Comparison of ENCODE assay signal across 8 cellular contexts in the genomic region with DNA sequence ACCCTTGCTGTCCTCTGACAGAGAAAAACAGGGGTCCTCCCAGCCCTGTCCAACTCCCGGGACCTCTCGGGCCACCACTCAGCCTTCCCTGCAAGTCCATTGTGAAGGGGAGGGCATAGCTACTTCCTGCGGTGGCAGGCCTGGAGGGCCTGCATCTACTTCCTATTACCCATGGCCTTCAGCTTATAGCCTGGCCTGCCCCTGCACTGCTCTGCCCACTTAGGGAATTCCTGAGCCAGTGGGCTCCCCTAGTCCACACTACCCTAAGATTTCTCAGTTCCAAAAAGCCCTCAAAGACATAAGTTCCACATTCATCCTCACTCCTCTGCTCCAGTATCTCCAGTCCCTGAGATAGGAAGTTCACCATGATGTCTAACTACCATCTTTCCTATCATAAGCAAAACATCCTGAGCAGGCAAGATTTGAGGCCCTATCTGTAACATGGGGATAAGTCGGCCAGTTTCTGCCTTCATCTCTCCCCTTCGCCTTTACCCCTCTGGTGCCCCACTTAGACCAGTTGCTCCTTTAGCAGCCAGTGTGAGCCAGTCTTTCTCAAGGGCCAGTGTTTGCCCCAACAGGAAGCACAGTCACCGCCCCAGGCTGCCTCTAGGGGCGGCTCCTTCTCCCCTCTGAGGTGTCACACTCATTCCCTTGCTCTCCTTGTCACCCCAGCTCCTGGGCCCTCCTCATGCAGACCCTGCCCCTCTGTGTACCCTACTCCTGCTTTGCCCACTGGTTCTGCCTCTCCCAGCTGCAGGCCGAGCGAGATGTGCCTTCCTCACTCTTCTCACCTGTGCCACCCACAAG. TPM values are rescaled to one million over a fixed set of nuclear protein-coding genes. Genes with fewer than 3 reads are reported as not detected.
DNase-seq lines count a peak whose midpoint lies in the region; ATAC-seq, FAIRE-seq and TF ChIP-seq lines count a peak whose summit lies in the region.

No MANE protein-coding gene starts in this region.

- no peak overlapping the region for H2BK5ac ChIP-seq in mesendoderm (ENCODE audit: low read length)

- no peak overlapping the region for H2BK15ac ChIP-seq in mesendoderm (replicated peaks; ENCODE audit: low read depth)

- H3K4me2 ChIP-seq in K562 (ENCODE audit: insufficient read depth, low read length), result peak overlapping the region; percentile 28
- no peak overlapping the region for H3K4me2 ChIP-seq in mesendoderm (ENCODE audit: low read length)

- H3K9me1 ChIP-seq in K562 (ENCODE audit: control insufficient read depth, insufficient read depth, low read length), result peaks cover 6% of the 10 kb centered on the region

- H3K79me2 ChIP-seq in K562 (ENCODE audit: control insufficient read depth, insufficient read depth, low read length), result peaks cover 100% of the 10 kb centered on the region
- H3K79me2 ChIP-seq in mesendoderm (ENCODE audit: control insufficient read depth, insufficient read depth, low read length), result peaks cover 88% of the 10 kb centered on the region

- no peak overlapping the region for H2BK120ac ChIP-seq in mesendoderm (ENCODE audit: low read depth, low read length)

- TF ChIP-seq RAD21 in K562 (CRISPR knock-in tag; conservative IDR thresholded peaks at IDR 0.05 in 1 of 2, IDR thresholded peaks at IDR 0.05 in 1 of 2), result 0 out of 4 replicates have a peak, but pooled peaks of 1 of the 2 experiments have one; percentile 3

- H3K9ac ChIP-seq in K562 (ENCODE audit: insufficient read depth in 1 of 2, low read depth in 2 of 2, low read length in 2 of 2) (peak overlapping the region; percentile 28 to 85; a peak in 3 of 4 replicates), mesendoderm (ENCODE audit: low read length) (no peak overlapping the region)

- no peak overlapping the region for H4K8ac ChIP-seq in mesendoderm (ENCODE audit: low read depth, low read length)

- in situ Hi-C loops in K562 (cut with MboI), result no loop called here

- H3K79me1 ChIP-seq in mesendoderm (ENCODE audit: low read length), result peaks cover 30% of the 10 kb centered on the region

- H3K36me3 ChIP-seq in K562 (ENCODE audit: control insufficient read depth, insufficient read depth, low read length) (peaks cover 58% of the 10 kb centered on the region; the same call in 2 of the 3 replicates), mesendoderm (ENCODE audit: control insufficient read depth, insufficient read depth, low read length) (no peaks in the 10 kb centered on the region)

- H4K5ac ChIP-seq in mesendoderm (ENCODE audit: low read length), result no peak overlapping the region

- H3K4me1 ChIP-seq in K562 (replicated peaks in 1 of 2; ENCODE audit: control insufficient read depth in 2 of 2, insufficient read depth in 2 of 2, low read length in 2 of 2) (peaks cover 55 to 64% of the 10 kb centered on the region in 2 experiments), mesendoderm (ENCODE audit: control insufficient read depth, low read depth, low read length) (peaks cover 36% of the 10 kb centered on the region)

- FAIRE-seq in GM18507 (lab: Jason Lieb, UNC), result peak; percentile 12
- FAIRE-seq in K562 (lab: Jason Lieb, UNC), result no peak

- no peak for TF ChIP-seq CTCF in RWPE1 (conservative IDR thresholded peaks at IDR 0.05; ENCODE audit: low read depth)
- TF ChIP-seq CTCF in K562 (IDR thresholded peaks at IDR 0.05 in 2 of 3, conservative IDR thresholded peaks at IDR 0.05 in 1 of 3; ENCODE audit: insufficient read depth in 2 of 3, low read depth in 1 of 3, low read length in 3 of 3), result peak; percentile 38 to 54 (median 50)

- H3K27me3 ChIP-seq in K562 (ENCODE audit: control insufficient read depth in 2 of 2, insufficient read depth in 2 of 2, low read length in 2 of 2) (no peaks in the 10 kb centered on the region), mesendoderm (ENCODE audit: insufficient read depth, low read length, poor library complexity) (no peaks in the 10 kb centered on the region)

- TF ChIP-seq POLR2A in K562 (conservative IDR thresholded peaks at IDR 0.05), result no peak

- intact Hi-C loops in K562 (cut with micrococcal nuclease), result no loop called here

- H3K18ac ChIP-seq in mesendoderm (ENCODE audit: low read length), result no peak overlapping the region

- 49% methylated on average over 9 of the region's 9 CpGs for WGBS in K562 (ENCODE audit: insufficient coverage, low coverage, missing lambda C conversion rate)
- WGBS in mesendoderm (ENCODE audit: extremely low coverage, insufficient coverage, low lambda C conversion rate), result no CpG with 5 or more reads among the region's 9 CpGs

- ATAC-seq in K562 (peak; percentile 60), HG02840 (IDR thresholded peaks at IDR 0.05; ENCODE audit: low FRiP score, unreplicated experiment) (no peak), GM19324 (IDR thresholded peaks at IDR 0.05; ENCODE audit: low FRiP score, unreplicated experiment) (no peak), GM19467 (IDR thresholded peaks at IDR 0.05; ENCODE audit: unreplicated experiment) (no peak)

- H2AFZ ChIP-seq in K562 (ENCODE audit: low read depth, low read length), result peak overlapping the region; percentile 20; the same call in 1 of the 2 replicates

- H3K9me3 ChIP-seq in K562 (replicated peaks; ENCODE audit: control insufficient read depth, insufficient read depth, low read depth, low read length), result no peaks in the 10 kb centered on the region

- no peak overlapping the region for H3K56ac ChIP-seq in mesendoderm (ENCODE audit: low read length)

- H3K4me3 ChIP-seq in K562 (no peak overlapping the region), mesendoderm (ENCODE audit: low read length) (no peak overlapping the region)

- peaks cover 8% of the 10 kb centered on the region; the same call in 1 of the 2 replicates for H4K20me1 ChIP-seq in K562 (replicated peaks; ENCODE audit: control insufficient read depth, insufficient read depth, low read length)

- DNase-seq in GM18507 (ENCODE audit: extremely low spot score, insufficient read length, low read depth) (no peak), RWPE1 (ENCODE audit: low spot score) (no peak), K562 (ENCODE audit: extremely low read depth in 1 of 4, low spot score in 3 of 4) (peak; percentile 56 to 65 (median 62)), mesendoderm (peak; percentile 49), NCI-H510A treated with DMSO at 0.1 percent for 48 hours (lab: John Stamatoyannopoulos, UW) (no peak)

- CTCF ChIA-PET in RWPE1 (lab: Yijun Ruan, JAX) (interaction anchor here (0.5 to 2.0 kb wide), 6 partner anchors 8 to 1475 kb away, joined by 3 to 10 read pairs (median 5); no protein-coding TSS in a partner anchor), K562 (lab: Yijun Ruan, JAX; ENCODE audit: low intra/inter-chr PET ratio) (no interaction called here)

- H3K4ac ChIP-seq in mesendoderm (ENCODE audit: low read depth, low read length), result no peak overlapping the region

- H2AK5ac ChIP-seq in mesendoderm (ENCODE audit: low read length), result no peak overlapping the region

- H3K27ac ChIP-seq in RWPE1 (peak overlapping the region; percentile 99), K562 (ENCODE audit: extremely low read depth, low read depth, low read length) (peak overlapping the region; percentile 50; the same call in 2 of the 3 replicates), mesendoderm (ENCODE audit: low read depth, low read length) (no peak overlapping the region)

- no TSS peak for BruUV-seq in K562 (replicated peaks; lab: Mats Ljungman, UMichigan)

- no peak overlapping the region for H3K23ac ChIP-seq in mesendoderm (ENCODE audit: low read length)

- no peak for TF ChIP-seq EP300 in K562 (IDR thresholded peaks at IDR 0.05; ENCODE audit: low read length)

- POLR2A ChIA-PET in RWPE1 (lab: Yijun Ruan, JAX; ENCODE audit: low non-redundant PET) (no interaction called here), K562 (lab: Yijun Ruan, JAX) (interaction anchor here (0.6 to 1.7 kb wide), 7 partner anchors 9 to 91 kb away, joined by 3 to 5 read pairs (median 4); no protein-coding TSS in a partner anchor)

RNA-seq across cellular contexts. Expression of a gene that starts 10.9 kb away (rescaled TPM):
- 123 and 300 TPM in 2 replicates for total RNA-seq in K562 (2011; cell fraction: chromatin; rRNA removed; ENCODE audit: low replicate concordance)
- total RNA-seq in K562 (2011; cell fraction: nucleolus; rRNA removed), result 143 and 147 TPM in 2 replicates
- 123 and 161 TPM in 2 replicates for total RNA-seq in K562 (2011; cell fraction: nucleoplasm; rRNA removed)
- total RNA-seq in K562 (2014; rRNA removed), result 38.4 and 57.4 TPM in 2 replicates
- total RNA-seq in K562 (2014; rRNA removed; fragmentation: Illumina TruSeq; extraction: Trizol), result 22.2 and 30.2 TPM in 2 replicates
- 26.7 and 28.2 TPM in 2 replicates for total RNA-seq in K562 (2015; rRNA removed; fragmentation: Illumina TruSeq; extraction: Trizol)
- total RNA-seq in K562 (2021), result 119 and 129 TPM in 2 replicates
- polyA plus RNA-seq in K562 (2011; rRNA removed), result 31.1 and 33.7 TPM in 2 replicates
- 20.6 and 43.9 TPM in 2 replicates for polyA plus RNA-seq in K562 (2011; cell fraction: cytosol; rRNA removed)
- 215 and 430 TPM in 2 replicates for polyA plus RNA-seq in K562 (2011; cell fraction: nucleus; rRNA removed)
- 67.8 and 112 TPM in 2 replicates for polyA plus RNA-seq in K562 (2012)
- polyA plus RNA-seq in K562 (2014; fragmentation: Illumina TruSeq; extraction: Trizol), result 71.9 and 82.7 TPM in 2 replicates
- 1 to 10 TPM; 2.5 to 3.8 TPM for polyA plus RNA-seq in K562 (2014; fragmentation: Nextera tagmentation; extraction: Ambion mirVana)
- polyA plus RNA-seq in K562 (2014; rRNA removed), result 78.0 and 82.7 TPM in 2 replicates
- 8.5 and 12.0 TPM in 2 replicates for polyA minus RNA-seq in K562 (2011; rRNA and poly(A)+ RNA removed)
- 28.2 and 32.6 TPM in 2 replicates for polyA minus RNA-seq in K562 (2011; cell fraction: cytosol; rRNA and poly(A)+ RNA removed)
- 41.2 and 50.1 TPM in 2 replicates for polyA minus RNA-seq in K562 (2011; cell fraction: nucleus; rRNA and poly(A)+ RNA removed)
- 50.1 TPM for polyA plus RNA-seq in mesendoderm (2013, experiment 1 of 2)
- 51.3 TPM for polyA plus RNA-seq in mesendoderm (2013, experiment 2 of 2)

RNA-seq across cellular contexts. Expression of a gene that starts 35.7 kb away (rescaled TPM):
- total RNA-seq in K562 (2011; cell fraction: chromatin; rRNA removed; ENCODE audit: low replicate concordance), result 18.5 and 36.8 TPM in 2 replicates
- total RNA-seq in K562 (2011; cell fraction: nucleolus; rRNA removed), result 31.2 and 31.5 TPM in 2 replicates
- total RNA-seq in K562 (2011; cell fraction: nucleoplasm; rRNA removed), result 45.5 and 69.2 TPM in 2 replicates
- total RNA-seq in K562 (2014; rRNA removed), result 16.3 and 25.4 TPM in 2 replicates
- total RNA-seq in K562 (2014; rRNA removed; fragmentation: Illumina TruSeq; extraction: Trizol), result 13.1 and 18.3 TPM in 2 replicates
- 16.1 and 16.2 TPM in 2 replicates for total RNA-seq in K562 (2015; rRNA removed; fragmentation: Illumina TruSeq; extraction: Trizol)
- 37.5 and 41.9 TPM in 2 replicates for total RNA-seq in K562 (2021)
- 10.7 and 15.7 TPM in 2 replicates for polyA plus RNA-seq in K562 (2011; rRNA removed)
- polyA plus RNA-seq in K562 (2011; cell fraction: cytosol; rRNA removed), result 16.7 and 26.0 TPM in 2 replicates
- polyA plus RNA-seq in K562 (2011; cell fraction: nucleus; rRNA removed), result 25.7 and 35.1 TPM in 2 replicates
- polyA plus RNA-seq in K562 (2012), result 22.2 and 44.4 TPM in 2 replicates
- 28.6 and 30.4 TPM in 2 replicates for polyA plus RNA-seq in K562 (2014; fragmentation: Illumina TruSeq; extraction: Trizol)
- 10 to 100 TPM; 23.5 to 26.9 TPM for polyA plus RNA-seq in K562 (2014; fragmentation: Nextera tagmentation; extraction: Ambion mirVana)
- 18.7 and 23.6 TPM in 2 replicates for polyA plus RNA-seq in K562 (2014; rRNA removed)
- polyA minus RNA-seq in K562 (2011; rRNA and poly(A)+ RNA removed), result 7.6 and 8.9 TPM in 2 replicates
- 14.8 and 17.6 TPM in 2 replicates for polyA minus RNA-seq in K562 (2011; cell fraction: cytosol; rRNA and poly(A)+ RNA removed)
- polyA minus RNA-seq in K562 (2011; cell fraction: nucleus; rRNA and poly(A)+ RNA removed), result 6.9 and 11.6 TPM in 2 replicates
- polyA plus RNA-seq in mesendoderm (2013, experiment 1 of 2), result 9.6 TPM
- 9.2 TPM for polyA plus RNA-seq in mesendoderm (2013, experiment 2 of 2)

RNA-seq across cellular contexts. Expression of a gene that starts 50.1 kb away (rescaled TPM):
- 1.5 and 4.3 TPM in 2 replicates for total RNA-seq in K562 (2011; cell fraction: chromatin; rRNA removed; ENCODE audit: low replicate concordance)
- 2.2 and 2.3 TPM in 2 replicates for total RNA-seq in K562 (2011; cell fraction: nucleolus; rRNA removed)
- total RNA-seq in K562 (2011; cell fraction: nucleoplasm; rRNA removed), result 1.7 and 2.3 TPM in 2 replicates
- total RNA-seq in K562 (2014; rRNA removed), result 0.45 and 0.78 TPM in 2 replicates
- total RNA-seq in K562 (2014; rRNA removed; fragmentation: Illumina TruSeq; extraction: Trizol), result 0.15 and 0.16 TPM in 2 replicates
- 0.15 and 0.33 TPM in 2 replicates for total RNA-seq in K562 (2015; rRNA removed; fragmentation: Illumina TruSeq; extraction: Trizol)
- total RNA-seq in K562 (2021), result 0.78 and 1.3 TPM in 2 replicates
- polyA plus RNA-seq in K562 (2011; rRNA removed), result 0.38 and 0.61 TPM in 2 replicates
- 0.49 and 0.50 TPM in 2 replicates for polyA plus RNA-seq in K562 (2011; cell fraction: cytosol; rRNA removed)
- polyA plus RNA-seq in K562 (2011; cell fraction: nucleus; rRNA removed), result 2.9 and 5.0 TPM in 2 replicates
- polyA plus RNA-seq in K562 (2012), result 0.76 and 2.1 TPM in 2 replicates
- polyA plus RNA-seq in K562 (2014; fragmentation: Illumina TruSeq; extraction: Trizol), result 0.37 and 0.43 TPM in 2 replicates
- under 1 TPM in 1 of 2 experiments, not detected in 1; 0.03 TPM for polyA plus RNA-seq in K562 (2014; fragmentation: Nextera tagmentation; extraction: Ambion mirVana)
- 0.44 and 1.1 TPM in 2 replicates for polyA plus RNA-seq in K562 (2014; rRNA removed)
- polyA minus RNA-seq in K562 (2011; rRNA and poly(A)+ RNA removed), result 0.60 and 0.78 TPM in 2 replicates
- polyA minus RNA-seq in K562 (2011; cell fraction: cytosol; rRNA and poly(A)+ RNA removed), result not detected in 2 replicates
- polyA minus RNA-seq in K562 (2011; cell fraction: nucleus; rRNA and poly(A)+ RNA removed), result 1.3 and 3.3 TPM in 2 replicates
- 7.8 TPM for polyA plus RNA-seq in mesendoderm (2013, experiment 1 of 2)
- 7.4 TPM for polyA plus RNA-seq in mesendoderm (2013, experiment 2 of 2)

Comparison
In these comparisons a context has a peak if more than half of its experiments do, and no peak if none do; other contexts are left out.
1. DNase-seq: peak in K562 (4 of 4) and mesendoderm (single experiment); none in GM18507 (single experiment), RWPE1 (single experiment) and NCI-H510A treated with DMSO at 0.1 percent for 48 hours (single experiment).